25 cellular contexts compared by ENCODE assay signal in the genomic region with DNA sequence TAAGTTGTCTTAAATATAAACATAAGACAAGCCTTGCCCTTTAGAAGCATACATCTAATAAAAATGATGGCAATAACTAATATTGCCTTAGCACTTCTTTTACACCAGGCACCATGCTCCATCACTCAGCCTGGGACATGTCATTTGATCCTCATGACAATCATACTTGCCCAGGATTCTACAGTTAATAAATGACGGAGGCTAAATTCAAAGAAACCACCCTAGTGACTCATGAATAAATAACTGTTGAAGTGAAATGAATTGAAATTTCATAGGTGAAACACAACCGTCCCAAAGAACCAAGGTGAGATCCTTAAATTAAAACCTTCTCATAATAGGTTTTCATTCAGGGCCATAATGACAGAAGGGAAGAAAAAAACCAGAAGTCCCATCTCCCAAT.
"Had no signal": no experiment of that assay in that cellular context is flagged by ENCODE, and none has a peak within 500 bp of the region (broad histone marks: within the 10 kb centered on the region; RNA-seq: fewer than 3 reads in every experiment).

No MANE protein-coding gene starts in this region.

- ATAC-seq: foreskin keratinocyte; gastroesophageal sphincter; heart left ventricle; left cardiac atrium; left lung; left ventricle myocardium superior; naive thymus-derived CD4-positive, alpha-beta T cell had no signal

- FAIRE-seq: colon, endothelial cell of umbilical vein, frontal cortex, kidney had no signal

- H3K27ac ChIP-seq: coronary artery, dorsolateral prefrontal cortex, esophagus muscularis mucosa, foreskin keratinocyte, gastroesophageal sphincter, heart left ventricle, hepatocyte, left lung had no signal

- DNase-seq: dermis blood vessel endothelial cell; dorsolateral prefrontal cortex; effector CD4-positive, alpha-beta T cell; effector memory CD4-positive, alpha-beta T cell; foreskin keratinocyte; heart left ventricle; hypothalamus; immature natural killer cell; islet precursor cell; kidney; kidney glomerular epithelial cell; left cardiac atrium; left lung; left ventricle myocardium superior; mammary epithelial cell; mesendoderm; midbrain; naive thymus-derived CD4-positive, alpha-beta T cell had no signal
